In the genomic region with DNA sequence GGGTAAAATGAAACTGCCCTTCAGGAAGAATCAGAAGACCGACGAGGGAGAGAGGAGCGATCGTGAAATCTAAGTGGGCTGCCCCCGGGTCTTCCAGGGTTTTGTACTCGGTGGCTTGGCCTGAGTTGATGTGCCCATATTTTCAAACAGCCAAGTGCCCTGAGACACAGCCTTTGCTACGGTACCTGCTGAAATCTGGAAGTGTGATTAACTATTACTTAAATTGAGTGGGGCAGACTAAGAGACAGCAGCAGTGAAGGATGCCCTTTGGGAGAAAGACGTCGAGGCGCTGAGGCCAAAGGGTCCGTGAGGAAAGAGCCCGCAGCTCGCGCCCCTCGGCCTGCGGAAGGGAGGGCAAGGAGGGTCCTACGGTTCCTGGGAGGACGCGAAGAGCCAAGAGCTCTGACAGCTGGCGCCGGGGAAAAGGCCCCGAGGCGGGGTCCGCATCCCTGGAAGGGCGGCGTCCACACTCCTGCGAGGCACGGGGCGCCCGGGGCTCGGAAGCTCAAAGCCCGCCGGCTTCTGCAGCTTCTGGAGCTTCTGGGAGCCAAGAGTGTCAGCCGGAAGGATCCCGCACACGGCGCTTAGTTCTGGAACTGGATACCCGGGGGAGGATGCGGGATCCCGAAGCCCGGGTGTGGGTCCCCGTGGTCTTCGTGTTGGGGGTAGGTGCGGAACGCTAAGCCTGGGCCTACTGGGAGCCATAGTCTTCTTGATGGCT, we compare ENCODE assay signal across 1 cellular context.
TF ChIP-seq lines count a peak whose summit lies in the region.

No MANE protein-coding gene starts in this region.

TF ChIP-seq in WTC11, 78 proteins besides CTCF, POLR2A, EP300 and RAD21 (continued from another document):
- TF ChIP-seq, protein P1, sequence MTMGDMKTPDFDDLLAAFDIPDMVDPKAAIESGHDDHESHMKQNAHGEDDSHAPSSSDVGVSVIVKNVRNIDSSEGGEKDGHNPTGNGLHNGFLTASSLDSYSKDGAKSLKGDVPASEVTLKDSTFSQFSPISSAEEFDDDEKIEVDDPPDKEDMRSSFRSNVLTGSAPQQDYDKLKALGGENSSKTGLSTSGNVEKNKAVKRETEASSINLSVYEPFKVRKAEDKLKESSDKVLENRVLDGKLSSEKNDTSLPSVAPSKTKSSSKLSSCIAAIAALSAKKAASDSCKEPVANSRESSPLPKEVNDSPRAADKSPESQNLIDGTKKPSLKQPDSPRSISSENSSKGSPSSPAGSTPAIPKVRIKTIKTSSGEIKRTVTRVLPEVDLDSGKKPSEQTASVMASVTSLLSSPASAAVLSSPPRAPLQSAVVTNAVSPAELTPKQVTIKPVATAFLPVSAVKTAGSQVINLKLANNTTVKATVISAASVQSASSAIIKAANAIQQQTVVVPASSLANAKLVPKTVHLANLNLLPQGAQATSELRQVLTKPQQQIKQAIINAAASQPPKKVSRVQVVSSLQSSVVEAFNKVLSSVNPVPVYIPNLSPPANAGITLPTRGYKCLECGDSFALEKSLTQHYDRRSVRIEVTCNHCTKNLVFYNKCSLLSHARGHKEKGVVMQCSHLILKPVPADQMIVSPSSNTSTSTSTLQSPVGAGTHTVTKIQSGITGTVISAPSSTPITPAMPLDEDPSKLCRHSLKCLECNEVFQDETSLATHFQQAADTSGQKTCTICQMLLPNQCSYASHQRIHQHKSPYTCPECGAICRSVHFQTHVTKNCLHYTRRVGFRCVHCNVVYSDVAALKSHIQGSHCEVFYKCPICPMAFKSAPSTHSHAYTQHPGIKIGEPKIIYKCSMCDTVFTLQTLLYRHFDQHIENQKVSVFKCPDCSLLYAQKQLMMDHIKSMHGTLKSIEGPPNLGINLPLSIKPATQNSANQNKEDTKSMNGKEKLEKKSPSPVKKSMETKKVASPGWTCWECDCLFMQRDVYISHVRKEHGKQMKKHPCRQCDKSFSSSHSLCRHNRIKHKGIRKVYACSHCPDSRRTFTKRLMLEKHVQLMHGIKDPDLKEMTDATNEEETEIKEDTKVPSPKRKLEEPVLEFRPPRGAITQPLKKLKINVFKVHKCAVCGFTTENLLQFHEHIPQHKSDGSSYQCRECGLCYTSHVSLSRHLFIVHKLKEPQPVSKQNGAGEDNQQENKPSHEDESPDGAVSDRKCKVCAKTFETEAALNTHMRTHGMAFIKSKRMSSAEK (CRISPR knock-in tag; IDR thresholded peaks at IDR 0.05; ENCODE audit: borderline replicate concordance), result no peak
- TF ChIP-seq SMAD3 (CRISPR knock-in tag; IDR thresholded peaks at IDR 0.05; ENCODE audit: borderline replicate concordance) (no peak), FOXK1 (CRISPR knock-in tag; IDR thresholded peaks at IDR 0.05) (no peak), GRHL2 (CRISPR knock-in tag; IDR thresholded peaks at IDR 0.05; ENCODE audit: insufficient replicate concordance, severe bottlenecking) (no peak), ATF1 (CRISPR knock-in tag; IDR thresholded peaks at IDR 0.05) (no peak), NR3C1 (CRISPR knock-in tag; conservative IDR thresholded peaks at IDR 0.05; ENCODE audit: low read depth) (no peak), ZNF138 (CRISPR knock-in tag; conservative IDR thresholded peaks at IDR 0.05) (no peak), SMAD4 (CRISPR knock-in tag; IDR thresholded peaks at IDR 0.05) (no peak), CBFB (CRISPR knock-in tag; IDR thresholded peaks at IDR 0.05; ENCODE audit: low read depth) (no peak), GABPB1 (CRISPR knock-in tag; IDR thresholded peaks at IDR 0.05) (no peak), NFE2L1 (CRISPR knock-in tag; IDR thresholded peaks at IDR 0.05) (no peak)
- TF ChIP-seq, protein P2, sequence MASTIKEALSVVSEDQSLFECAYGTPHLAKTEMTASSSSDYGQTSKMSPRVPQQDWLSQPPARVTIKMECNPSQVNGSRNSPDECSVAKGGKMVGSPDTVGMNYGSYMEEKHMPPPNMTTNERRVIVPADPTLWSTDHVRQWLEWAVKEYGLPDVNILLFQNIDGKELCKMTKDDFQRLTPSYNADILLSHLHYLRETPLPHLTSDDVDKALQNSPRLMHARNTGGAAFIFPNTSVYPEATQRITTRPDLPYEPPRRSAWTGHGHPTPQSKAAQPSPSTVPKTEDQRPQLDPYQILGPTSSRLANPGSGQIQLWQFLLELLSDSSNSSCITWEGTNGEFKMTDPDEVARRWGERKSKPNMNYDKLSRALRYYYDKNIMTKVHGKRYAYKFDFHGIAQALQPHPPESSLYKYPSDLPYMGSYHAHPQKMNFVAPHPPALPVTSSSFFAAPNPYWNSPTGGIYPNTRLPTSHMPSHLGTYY (CRISPR knock-in tag; IDR thresholded peaks at IDR 0.05), result no peak
- TF ChIP-seq, protein P3, sequence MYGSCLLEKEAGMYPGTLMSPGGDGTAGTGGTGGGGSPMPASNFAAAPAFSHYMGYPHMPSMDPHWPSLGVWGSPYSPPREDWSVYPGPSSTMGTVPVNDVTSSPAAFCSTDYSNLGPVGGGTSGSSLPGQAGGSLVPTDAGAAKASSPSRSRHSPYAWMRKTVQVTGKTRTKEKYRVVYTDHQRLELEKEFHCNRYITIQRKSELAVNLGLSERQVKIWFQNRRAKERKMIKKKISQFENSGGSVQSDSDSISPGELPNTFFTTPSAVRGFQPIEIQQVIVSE (CRISPR knock-in tag; IDR thresholded peaks at IDR 0.05; ENCODE audit: borderline replicate concordance), result no peak
- TF ChIP-seq, protein P4, sequence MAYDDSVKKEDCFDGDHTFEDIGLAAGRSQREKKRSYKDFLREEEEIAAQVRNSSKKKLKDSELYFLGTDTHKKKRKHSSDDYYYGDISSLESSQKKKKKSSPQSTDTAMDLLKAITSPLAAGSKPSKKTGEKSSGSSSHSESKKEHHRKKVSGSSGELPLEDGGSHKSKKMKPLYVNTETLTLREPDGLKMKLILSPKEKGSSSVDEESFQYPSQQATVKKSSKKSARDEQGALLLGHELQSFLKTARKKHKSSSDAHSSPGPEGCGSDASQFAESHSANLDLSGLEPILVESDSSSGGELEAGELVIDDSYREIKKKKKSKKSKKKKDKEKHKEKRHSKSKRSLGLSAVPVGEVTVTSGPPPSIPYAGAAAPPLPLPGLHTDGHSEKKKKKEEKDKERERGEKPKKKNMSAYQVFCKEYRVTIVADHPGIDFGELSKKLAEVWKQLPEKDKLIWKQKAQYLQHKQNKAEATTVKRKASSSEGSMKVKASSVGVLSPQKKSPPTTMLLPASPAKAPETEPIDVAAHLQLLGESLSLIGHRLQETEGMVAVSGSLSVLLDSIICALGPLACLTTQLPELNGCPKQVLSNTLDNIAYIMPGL (CRISPR knock-in tag; IDR thresholded peaks at IDR 0.05), result no peak
